ENCODE assay signal across 13 cellular contexts in genomic region chr14:81302613-81303012, GRCh38.
DNase-seq lines count a peak whose midpoint lies in the region; ATAC-seq, FAIRE-seq and TF ChIP-seq lines count a peak whose summit lies in the region.
"Had no signal": no experiment of that assay in that cellular context is flagged by ENCODE, and none has a peak within 500 bp of the region (broad histone marks: within the 10 kb centered on the region; RNA-seq: fewer than 3 reads in every experiment).

No MANE protein-coding gene starts in this region.

- H3K4me1 ChIP-seq in BE2C = no peaks in the 10 kb centered on the region; the same call in 1 of the 2 replicates
- peaks cover 19% of the 10 kb centered on the region for H3K4me1 ChIP-seq in GM23338 (ENCODE audit: insufficient read depth)
- no peaks in the 10 kb centered on the region for H3K4me1 ChIP-seq in OCI-LY1 (ENCODE audit: insufficient read depth, low read length, severe bottlenecking)
- H3K4me1 ChIP-seq in keratinocyte (ENCODE audit: control insufficient read depth, extremely low read depth, insufficient read depth, low read length) = peaks cover 21% of the 10 kb centered on the region
- no peaks in the 10 kb centered on the region for H3K4me1 ChIP-seq in sigmoid colon
- H3K4me1 ChIP-seq: testis had no signal

- H2AFZ ChIP-seq in GM23338 (no peak overlapping the region), OCI-LY1 (ENCODE audit: low read length) (no peak overlapping the region), keratinocyte (ENCODE audit: control insufficient read depth, low read length) (no peak overlapping the region)

- intact Hi-C loops in sigmoid colon (cut with DNase I) = no loop called here

- ATAC-seq in GM23338 (peak; percentile 91), GM18870 (IDR thresholded peaks at IDR 0.05; ENCODE audit: unreplicated experiment) (no peak)

- H3K9ac ChIP-seq in OCI-LY1 (ENCODE audit: low read length) (no peak overlapping the region), keratinocyte (ENCODE audit: control insufficient read depth, extremely low read depth, insufficient read depth, low read length) (no peak overlapping the region)
- H3K9ac ChIP-seq: BLaER1 treated with 17β-estradiol and CSF1 and Interleukin-3, amounts not matched to agents 10 nM and 100 nM had no signal

- H3K4me3 ChIP-seq in BE2C (ENCODE audit: low read depth, low read length) (no peak overlapping the region), GM23338 (no peak overlapping the region), OCI-LY1 (ENCODE audit: low read depth, low read length, poor library complexity, severe bottlenecking) (no peak overlapping the region), keratinocyte (ENCODE audit: control insufficient read depth in 2 of 3, extremely low read depth in 1 of 3, insufficient read depth in 2 of 3, low read depth in 1 of 3, low read length in 3 of 3) (no peak overlapping the region), sigmoid colon (no peak overlapping the region)
- H3K4me3 ChIP-seq: BLaER1 treated with 17β-estradiol and CSF1 and Interleukin-3, amounts not matched to agents 10 nM and 100 nM; heart right ventricle; testis had no signal

- DNase-seq in BE2C (no peak), GM23338 (ENCODE audit: low spot score) (peak; percentile 71), keratinocyte (ENCODE audit: low read depth, low spot score) (no peak), sigmoid colon (no peak), amniotic stem cell (lab: John Stamatoyannopoulos, UW) (no peak), DMS79 (lab: John Stamatoyannopoulos, UW) (no peak)
- DNase-seq: effector memory CD4-positive, alpha-beta T cell; T-helper 9 cell; testis had no signal

- TF ChIP-seq CTCF in BE2C (IDR thresholded peaks at IDR 0.05; ENCODE audit: low read depth, low read length) (peak; percentile 42), GM23338 (conservative IDR thresholded peaks at IDR 0.05; ENCODE audit: low read depth in 2 of 2) (peak; percentile 9 to 51; a peak in 3 of 4 replicates), OCI-LY1 (IDR thresholded peaks at IDR 0.05; ENCODE audit: low read length) (peak; percentile 30; the same call in 1 of the 2 replicates), keratinocyte (optimal IDR thresholded peaks at IDR 0.05 in 1 of 3, IDR thresholded peaks at IDR 0.05 in 1 of 3, conservative IDR thresholded peaks at IDR 0.05 in 1 of 3; ENCODE audit: extremely low read depth in 1 of 3, insufficient read depth in 2 of 3, low read length in 3 of 3) (peak in 2 of 3 experiments; percentile 14 to 21), sigmoid colon (IDR thresholded peaks at IDR 0.05) (no peak)

- no peak overlapping the region for H3K27ac ChIP-seq in GM23338 (ENCODE audit: low read depth)
- H3K27ac ChIP-seq in OCI-LY1 (ENCODE audit: low read depth, low read length, poor library complexity, severe bottlenecking) = no peak overlapping the region
- H3K27ac ChIP-seq in keratinocyte (ENCODE audit: control insufficient read depth, insufficient read depth, low read length) = peak overlapping the region; percentile 28
- no peak overlapping the region for H3K27ac ChIP-seq in sigmoid colon
- H3K27ac ChIP-seq: BLaER1 treated with 17β-estradiol and CSF1 and Interleukin-3, amounts not matched to agents 10 nM and 100 nM; heart right ventricle; testis had no signal

- WGBS in sigmoid colon, 2 donors = 72 to 90% methylated on average over 3 of the region's 3 CpGs

- H3K79me2 ChIP-seq in GM23338 (replicated peaks; ENCODE audit: insufficient read depth) (no peaks in the 10 kb centered on the region; the same call in 1 of the 2 replicates), OCI-LY1 (ENCODE audit: insufficient read depth, low read length) (no peaks in the 10 kb centered on the region), keratinocyte (ENCODE audit: control insufficient read depth, insufficient read depth, low read length) (peaks cover 91% of the 10 kb centered on the region)

- no peaks in the 10 kb centered on the region for H3K27me3 Mint-ChIP-seq in GM23338 (ENCODE audit: insufficient read depth, low read depth, poor library complexity)

- H3K9me3 Mint-ChIP-seq in GM23338 = no peaks in the 10 kb centered on the region

- dilution Hi-C loops in keratinocyte (cut with MboI; ENCODE audit: extremely low pct_ligation_motif_present, low sequenced_read_pairs) = no loop called here

- no peaks in the 10 kb centered on the region for H4K20me1 ChIP-seq in GM23338 (replicated peaks; ENCODE audit: insufficient read depth)
- H4K20me1 ChIP-seq in OCI-LY1 (ENCODE audit: insufficient read depth, low read length) = no peaks in the 10 kb centered on the region
- peaks cover 5% of the 10 kb centered on the region for H4K20me1 ChIP-seq in keratinocyte (ENCODE audit: control insufficient read depth, extremely low read depth, insufficient read depth, low read length)
- H4K20me1 ChIP-seq: BLaER1 treated with 17β-estradiol and CSF1 and Interleukin-3, amounts not matched to agents 10 nM and 100 nM had no signal

- H3K27ac Mint-ChIP-seq in GM23338 = peak overlapping the region; percentile 73

- no peaks in the 10 kb centered on the region for H3K27me3 ChIP-seq in BE2C
- H3K27me3 ChIP-seq in GM23338 (ENCODE audit: insufficient read depth) = no peaks in the 10 kb centered on the region
- H3K27me3 ChIP-seq in OCI-LY1 (ENCODE audit: insufficient read depth, low read length) = no peaks in the 10 kb centered on the region
- no peaks in the 10 kb centered on the region for H3K27me3 ChIP-seq in keratinocyte (ENCODE audit: control insufficient read depth, extremely low read depth, insufficient read depth, low read length)
- H3K27me3 ChIP-seq in sigmoid colon = no peaks in the 10 kb centered on the region
- H3K27me3 ChIP-seq: BLaER1 treated with 17β-estradiol and CSF1 and Interleukin-3, amounts not matched to agents 10 nM and 100 nM; heart right ventricle; testis had no signal

- TF ChIP-seq POLR2A in sigmoid colon (IDR thresholded peaks at IDR 0.05) = no peak

- peaks cover 30% of the 10 kb centered on the region for H3K4me1 Mint-ChIP-seq in GM23338

- no peaks in the 10 kb centered on the region for H3K36me3 Mint-ChIP-seq in GM23338 (ENCODE audit: low read depth)

- H3K9me3 ChIP-seq in BE2C (no peaks in the 10 kb centered on the region), OCI-LY1 (ENCODE audit: low read length) (no peaks in the 10 kb centered on the region), keratinocyte (ENCODE audit: control insufficient read depth, low read depth, low read length) (no peaks in the 10 kb centered on the region), sigmoid colon (no peaks in the 10 kb centered on the region)
- H3K9me3 ChIP-seq: BLaER1 treated with 17β-estradiol and CSF1 and Interleukin-3, amounts not matched to agents 10 nM and 100 nM; heart right ventricle; testis had no signal

- H3K36me3 ChIP-seq in BE2C = no peaks in the 10 kb centered on the region
- H3K36me3 ChIP-seq in GM23338 (ENCODE audit: insufficient read depth) = no peaks in the 10 kb centered on the region
- H3K36me3 ChIP-seq in OCI-LY1 (ENCODE audit: insufficient read depth, low read length) = no peaks in the 10 kb centered on the region
- H3K36me3 ChIP-seq in keratinocyte (ENCODE audit: control insufficient read depth in 2 of 2, extremely low read depth in 1 of 2, insufficient read depth in 2 of 2, low read length in 2 of 2) = peaks cover 2 to 15% of the 10 kb centered on the region in 2 experiments
- H3K36me3 ChIP-seq in sigmoid colon = no peaks in the 10 kb centered on the region
- H3K36me3 ChIP-seq: BLaER1 treated with 17β-estradiol and CSF1 and Interleukin-3, amounts not matched to agents 10 nM and 100 nM; heart right ventricle had no signal

- H3F3A ChIP-seq in GM23338 (replicated peaks; ENCODE audit: low read depth) (no peaks in the 10 kb centered on the region), OCI-LY1 (ENCODE audit: insufficient read depth, low read length) (no peaks in the 10 kb centered on the region)

- H3K9me1 ChIP-seq in keratinocyte (ENCODE audit: control insufficient read depth, extremely low read depth, insufficient read depth, low read length) = no peaks in the 10 kb centered on the region

- H3K9me2 ChIP-seq in GM23338 (ENCODE audit: insufficient read depth) (peaks cover 4% of the 10 kb centered on the region; the same call in 1 of the 2 replicates), OCI-LY1 (ENCODE audit: low read depth, low read length) (no peaks in the 10 kb centered on the region)

- H3K4me2 ChIP-seq in GM23338 = no peak overlapping the region
- H3K4me2 ChIP-seq in OCI-LY1 (ENCODE audit: low read length) = no peak overlapping the region
- H3K4me2 ChIP-seq in keratinocyte (ENCODE audit: control insufficient read depth, extremely low read depth, insufficient read depth, low read depth, low read length) = no peak overlapping the region

- no peak overlapping the region for H3K4me3 Mint-ChIP-seq in GM23338

- FAIRE-seq in keratinocyte (lab: Jason Lieb, UNC) = no peak

- no peak for TF ChIP-seq EP300 in sigmoid colon (IDR thresholded peaks at IDR 0.05)

Comparison
In these comparisons a context has a peak if more than half of its experiments do, and no peak if none do; other contexts are left out.
1. CTCF ChIP-seq: peak in BE2C (single experiment), GM23338 (2 of 2), OCI-LY1 (single experiment) and keratinocyte (2 of 3); none in sigmoid colon (0 of 4).